In the genomic region with DNA sequence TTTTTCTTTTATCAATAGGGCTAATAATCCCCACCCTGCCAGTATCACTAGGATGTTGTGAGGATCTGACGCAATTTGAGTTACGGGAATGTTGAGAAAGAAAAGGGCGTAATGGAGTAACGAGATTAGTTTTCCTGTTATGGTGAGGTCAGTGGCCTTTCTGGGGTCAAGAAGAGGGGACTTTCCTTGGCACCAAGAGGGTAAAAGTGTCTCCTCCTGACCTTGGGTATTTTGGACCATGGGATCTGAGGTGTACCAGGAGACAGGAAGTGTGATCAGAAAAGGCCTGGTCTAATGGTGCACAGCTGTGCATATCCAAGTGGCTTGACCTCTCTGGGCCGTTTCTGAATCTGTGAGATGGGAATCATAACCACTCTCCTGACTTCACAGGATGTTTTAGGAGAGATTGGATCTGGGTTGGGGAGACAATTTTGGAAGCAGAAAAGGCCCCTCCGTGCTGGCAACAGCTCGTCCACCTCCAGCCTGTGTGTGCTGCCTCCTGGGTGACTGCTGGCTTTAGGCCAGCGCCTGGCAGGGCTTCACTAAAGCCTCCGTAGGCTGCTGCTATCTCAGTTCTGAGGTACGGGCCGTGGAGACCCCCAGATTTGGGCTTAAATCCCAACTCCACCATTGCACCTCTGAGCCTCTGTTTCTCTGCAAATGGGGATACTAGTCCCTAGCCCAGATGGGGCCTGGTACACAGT, we compare ENCODE assay signal across 12 cellular contexts. TPM values are rescaled to one million over a fixed set of nuclear protein-coding genes. Genes with fewer than 3 reads are reported as not detected.
"Had no signal": no experiment of that assay in that cellular context is flagged by ENCODE, and none has a peak within 500 bp of the region (broad histone marks: within the 10 kb centered on the region; RNA-seq: fewer than 3 reads in every experiment).

No MANE protein-coding gene starts in this region.

- H3K36me3 ChIP-seq: brain microvascular endothelial cell, esophagus muscularis mucosa, heart left ventricle, left lung, tibial nerve had no signal

- H3K27me3 ChIP-seq: brain microvascular endothelial cell, tibial nerve had no signal

- H3K36me3 Mint-ChIP-seq: stimulated activated memory B cell treated with anti-CD40 and anti-IgM and Interleukin-4, amounts not matched to agents 10 μg/mL and 1 μg/mL and 100 μg/mL, for 72 hours had no signal

- H3K4me3 Mint-ChIP-seq: neural crest cell; stimulated activated memory B cell treated with anti-CD40 and anti-IgM and Interleukin-4, amounts not matched to agents 10 μg/mL and 1 μg/mL and 100 μg/mL, for 72 hours; T-helper 17 cell had no signal

- H3K4me3 ChIP-seq: esophagus muscularis mucosa, heart left ventricle, left lung, tibial nerve had no signal

- H3K9me3 Mint-ChIP-seq: neural crest cell; stimulated activated memory B cell treated with anti-CD40 and anti-IgM and Interleukin-4, amounts not matched to agents 10 μg/mL and 1 μg/mL and 100 μg/mL, for 72 hours had no signal

- H3K9me3 ChIP-seq: esophagus muscularis mucosa, heart left ventricle, left lung, tibial nerve had no signal

- H3K27ac Mint-ChIP-seq: stimulated activated memory B cell treated with anti-CD40 and anti-IgM and Interleukin-4, amounts not matched to agents 10 μg/mL and 1 μg/mL and 100 μg/mL, for 72 hours; T-helper 17 cell had no signal

- H3K27ac ChIP-seq: brain microvascular endothelial cell, esophagus muscularis mucosa, tibial nerve had no signal

- DNase-seq: activated naive CD4-positive, alpha-beta T cell treated with anti-CD3 and anti-CD28 coated beads, Interleukin-2, amount 50 U/mL, for 16 hours; activated T-cell treated with anti-CD3 and anti-CD28 coated beads, Interleukin-2, amount 50 U/mL, for 1 hour; brain microvascular endothelial cell; left lung; stimulated activated CD4-positive, alpha-beta T cell treated with anti-CD3 and anti-CD28 coated beads, Interleukin-1b, Interleukin-23, amount 100 ng/mL, for 48 hours; T-helper 17 cell had no signal

- H3K4me1 Mint-ChIP-seq: neural crest cell; stimulated activated memory B cell treated with anti-CD40 and anti-IgM and Interleukin-4, amounts not matched to agents 10 μg/mL and 1 μg/mL and 100 μg/mL, for 72 hours had no signal

- FAIRE-seq: frontal cortex had no signal

RNA-seq across cellular contexts. Expression of gene ALPL, which starts 37.1 kb away (rescaled TPM):
- total RNA-seq: T-helper 17 cell had no signal
